2 cellular contexts compared by ENCODE assay signal in the genomic region with DNA sequence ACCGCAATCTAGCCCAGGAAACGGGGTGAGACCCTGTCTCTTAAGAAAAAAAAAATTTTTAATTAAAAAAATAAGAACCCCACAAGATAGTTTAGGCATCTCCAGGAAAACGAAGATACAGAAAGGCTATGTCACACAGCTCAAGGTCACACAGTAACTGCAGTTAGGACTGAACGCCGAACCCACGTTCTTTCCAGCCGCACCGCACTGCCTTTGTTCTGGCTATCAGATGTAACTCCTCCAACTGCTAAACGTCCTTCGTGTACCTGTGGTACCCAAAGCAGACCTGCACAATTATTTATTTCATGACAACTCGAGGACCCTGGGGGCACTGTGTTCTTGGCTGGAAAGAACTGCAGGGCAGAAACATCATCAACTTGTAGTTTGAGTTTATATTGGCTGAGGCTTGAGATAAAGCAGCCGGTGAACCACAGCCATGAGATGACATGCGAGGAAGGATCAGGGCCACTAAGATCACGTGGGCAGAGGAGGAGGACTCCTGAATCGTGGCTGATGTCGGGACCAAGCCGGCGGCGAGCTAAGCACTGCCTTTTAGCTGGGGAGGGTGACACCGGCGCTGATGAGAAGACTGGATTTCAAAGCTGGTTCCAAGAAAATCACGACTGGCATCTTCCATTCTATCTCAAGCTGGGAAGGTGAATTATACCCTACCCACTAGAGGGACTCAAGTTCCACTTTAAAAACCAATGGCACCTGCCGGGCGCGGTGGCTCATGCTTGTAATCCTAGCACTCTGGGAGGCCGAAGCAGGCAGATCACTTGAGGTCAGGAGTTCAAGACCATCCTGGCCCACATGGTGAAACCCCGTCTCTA.
TF ChIP-seq lines count a peak whose summit lies in the region.

No MANE protein-coding gene starts in this region.

TF ChIP-seq in HCT116, 20 proteins besides CTCF, POLR2A, EP300 and RAD21:
- no peak for TF ChIP-seq EZH2 (IDR thresholded peaks at IDR 0.05)
- no peak for TF ChIP-seq TCF7L2 (IDR thresholded peaks at IDR 0.05; ENCODE audit: borderline replicate concordance, extremely low read depth, insufficient read depth, insufficient read length)
- no peak for TF ChIP-seq SIN3A (IDR thresholded peaks at IDR 0.05; ENCODE audit: low read depth)
- no peak for TF ChIP-seq POLR2AphosphoS5 (IDR thresholded peaks at IDR 0.05; ENCODE audit: low read depth, low read length)
- no peak for TF ChIP-seq YY1 (IDR thresholded peaks at IDR 0.05; ENCODE audit: extremely low read depth, insufficient replicate concordance, low read depth, low read length)
- no peak for TF ChIP-seq ATF3 (IDR thresholded peaks at IDR 0.05)
- no peak for TF ChIP-seq MAX (IDR thresholded peaks at IDR 0.05)
- TF ChIP-seq CBX3 (IDR thresholded peaks at IDR 0.05; ENCODE audit: low read depth): no peak
- no peak for TF ChIP-seq CEBPB (IDR thresholded peaks at IDR 0.05; ENCODE audit: low read depth)
- no peak for TF ChIP-seq SRF (IDR thresholded peaks at IDR 0.05; ENCODE audit: low read depth)
- no peak for TF ChIP-seq SP1 (IDR thresholded peaks at IDR 0.05; ENCODE audit: low read depth)
- TF ChIP-seq, protein P1, sequence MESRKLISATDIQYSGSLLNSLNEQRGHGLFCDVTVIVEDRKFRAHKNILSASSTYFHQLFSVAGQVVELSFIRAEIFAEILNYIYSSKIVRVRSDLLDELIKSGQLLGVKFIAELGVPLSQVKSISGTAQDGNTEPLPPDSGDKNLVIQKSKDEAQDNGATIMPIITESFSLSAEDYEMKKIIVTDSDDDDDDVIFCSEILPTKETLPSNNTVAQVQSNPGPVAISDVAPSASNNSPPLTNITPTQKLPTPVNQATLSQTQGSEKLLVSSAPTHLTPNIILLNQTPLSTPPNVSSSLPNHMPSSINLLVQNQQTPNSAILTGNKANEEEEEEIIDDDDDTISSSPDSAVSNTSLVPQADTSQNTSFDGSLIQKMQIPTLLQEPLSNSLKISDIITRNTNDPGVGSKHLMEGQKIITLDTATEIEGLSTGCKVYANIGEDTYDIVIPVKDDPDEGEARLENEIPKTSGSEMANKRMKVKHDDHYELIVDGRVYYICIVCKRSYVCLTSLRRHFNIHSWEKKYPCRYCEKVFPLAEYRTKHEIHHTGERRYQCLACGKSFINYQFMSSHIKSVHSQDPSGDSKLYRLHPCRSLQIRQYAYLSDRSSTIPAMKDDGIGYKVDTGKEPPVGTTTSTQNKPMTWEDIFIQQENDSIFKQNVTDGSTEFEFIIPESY (IDR thresholded peaks at IDR 0.05; ENCODE audit: extremely low read depth, insufficient replicate concordance, low read length): no peak
- no peak for TF ChIP-seq ZNF274 (IDR thresholded peaks at IDR 0.05; ENCODE audit: low read depth, low read length)
- no peak for TF ChIP-seq JUND (IDR thresholded peaks at IDR 0.05)
- TF ChIP-seq REST (IDR thresholded peaks at IDR 0.05; ENCODE audit: low read depth): no peak

TF ChIP-seq in liver, 16 proteins besides CTCF, POLR2A, EP300 and RAD21:
- TF ChIP-seq YY1 (IDR thresholded peaks at IDR 0.05) (no peak), TAF1 (conservative IDR thresholded peaks at IDR 0.05) (no peak), RXRA (IDR thresholded peaks at IDR 0.05) (no peak), HNF4G (IDR thresholded peaks at IDR 0.05) (no peak)
